Comparison of ENCODE assay signal across 32 cellular contexts in the genomic region with DNA sequence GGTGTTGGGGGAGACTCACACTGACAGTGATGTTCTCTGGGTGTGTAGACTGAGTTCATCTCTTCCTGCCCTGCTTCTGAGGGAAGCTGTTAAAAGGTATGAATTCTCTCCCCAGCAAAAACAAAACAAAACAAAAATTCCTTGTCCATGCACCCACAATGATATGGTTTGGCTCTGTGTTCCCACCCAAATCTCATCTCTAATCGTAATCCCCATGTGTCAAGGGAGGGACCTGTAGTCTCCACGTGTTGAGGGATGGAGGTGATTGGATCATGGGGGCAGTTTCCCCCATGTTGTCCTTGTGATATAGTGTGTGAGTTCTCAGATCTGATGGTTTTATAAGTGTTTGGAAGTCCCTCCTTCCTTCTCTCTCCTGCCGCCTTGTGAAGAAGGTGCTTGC.
"Had no signal": no experiment of that assay in that cellular context is flagged by ENCODE, and none has a peak within 500 bp of the region (broad histone marks: within the 10 kb centered on the region; RNA-seq: fewer than 3 reads in every experiment).

No MANE protein-coding gene starts in this region.

- H3K27me3 Mint-ChIP-seq: activated CD4-positive, alpha-beta memory T cell treated with anti-CD3 and anti-CD28 coated beads for 36 hours; activated CD4-positive, alpha-beta T cell treated with anti-CD3 and anti-CD28 coated beads for 36 hours; activated CD4-positive, alpha-beta T cell treated with anti-CD3 and anti-CD28 coated beads, Interleukin-2, amount 10 ng/mL, durations not matched to agents 24 days and 14 days; activated CD8-positive, alpha-beta memory T cell treated with anti-CD3 and anti-CD28 coated beads, Interleukin-2, amount 10 ng/mL, durations not matched to agents 7 days and 5 days; activated naive CD4-positive, alpha-beta T cell treated with anti-CD3 and anti-CD28 coated beads, Interleukin-2, amount 10 ng/mL, durations not matched to agents 7 days and 5 days; activated naive CD8-positive, alpha-beta T cell treated with anti-CD3 and anti-CD28 coated beads, Interleukin-2, amount 10 ng/mL, durations not matched to agents 7 days and 5 days; central memory CD8-positive, alpha-beta T cell; effector memory CD8-positive, alpha-beta T cell had no signal

- H3K27ac ChIP-seq: ascending aorta, breast epithelium, cardiac muscle cell, epithelial cell of prostate, esophagus squamous epithelium, gastroesophageal sphincter had no signal

- H3K4me3 ChIP-seq: ascending aorta, breast epithelium, cardiac muscle cell, esophagus squamous epithelium, gastroesophageal sphincter had no signal

- H3K36me3 Mint-ChIP-seq: activated CD4-positive, alpha-beta memory T cell treated with anti-CD3 and anti-CD28 coated beads for 36 hours; activated naive CD8-positive, alpha-beta T cell treated with anti-CD3 and anti-CD28 coated beads, Interleukin-2, amount 10 ng/mL, durations not matched to agents 7 days and 5 days had no signal

- H3K4me3 Mint-ChIP-seq: activated CD4-positive, alpha-beta memory T cell treated with anti-CD3 and anti-CD28 coated beads for 36 hours; activated CD4-positive, alpha-beta T cell treated with anti-CD3 and anti-CD28 coated beads for 36 hours; activated CD4-positive, alpha-beta T cell treated with anti-CD3 and anti-CD28 coated beads, Interleukin-2, amount 10 ng/mL, durations not matched to agents 24 days and 14 days; activated CD8-positive, alpha-beta memory T cell treated with anti-CD3 and anti-CD28 coated beads, Interleukin-2, amount 10 ng/mL, durations not matched to agents 7 days and 5 days; activated CD8-positive, alpha-beta T cell treated with anti-CD3 and anti-CD28 coated beads, Interleukin-2, amount 10 ng/mL, durations not matched to agents 7 days and 5 days; activated naive CD4-positive, alpha-beta T cell treated with anti-CD3 and anti-CD28 coated beads, Interleukin-2, amount 10 ng/mL, durations not matched to agents 7 days and 5 days; activated naive CD8-positive, alpha-beta T cell treated with anti-CD3 and anti-CD28 coated beads, Interleukin-2, amount 10 ng/mL, durations not matched to agents 7 days and 5 days; activated T-helper 1 cell treated with anti-CD3 and anti-CD28 coated beads, Interleukin-12 subunit alpha, Interleukin-12 subunit beta, Interleukin-2, Interleukin-4 antibody, amounts not matched to agents 30 ng/mL and 10 ng/mL and 1 ng/mL, durations not matched to agents 14 hours and 24 hours and 36 hours; brain; central memory CD8-positive, alpha-beta T cell; effector memory CD8-positive, alpha-beta T cell had no signal

- ATAC-seq: activated CD4-positive, alpha-beta T cell treated with anti-CD3 and anti-CD28 coated beads for 36 hours; activated CD8-positive, alpha-beta memory T cell treated with anti-CD3 and anti-CD28 coated beads, Interleukin-2, amount 10 ng/mL, durations not matched to agents 7 days and 5 days; activated CD8-positive, alpha-beta T cell treated with anti-CD3 and anti-CD28 coated beads, Interleukin-2, amount 10 ng/mL, durations not matched to agents 7 days and 5 days; activated naive CD4-positive, alpha-beta T cell treated with anti-CD3 and anti-CD28 coated beads, Interleukin-2, amount 50 U/mL, for 72 hours; effector memory CD8-positive, alpha-beta T cell; gastroesophageal sphincter had no signal

- H3K4me1 ChIP-seq: ascending aorta, breast epithelium, esophagus squamous epithelium, gastroesophageal sphincter had no signal

- H3K4me1 Mint-ChIP-seq: activated CD4-positive, alpha-beta T cell treated with anti-CD3 and anti-CD28 coated beads for 36 hours; activated CD4-positive, alpha-beta T cell treated with anti-CD3 and anti-CD28 coated beads, Interleukin-2, amount 10 ng/mL, durations not matched to agents 24 days and 14 days; activated CD8-positive, alpha-beta memory T cell treated with anti-CD3 and anti-CD28 coated beads, Interleukin-2, amount 10 ng/mL, durations not matched to agents 7 days and 5 days; activated naive CD4-positive, alpha-beta T cell treated with anti-CD3 and anti-CD28 coated beads, Interleukin-2, amount 10 ng/mL, durations not matched to agents 7 days and 5 days; activated naive CD8-positive, alpha-beta T cell treated with anti-CD3 and anti-CD28 coated beads, Interleukin-2, amount 10 ng/mL, durations not matched to agents 7 days and 5 days; brain; central memory CD8-positive, alpha-beta T cell had no signal

- H3K27ac Mint-ChIP-seq: activated CD4-positive, alpha-beta memory T cell treated with anti-CD3 and anti-CD28 coated beads for 36 hours; activated CD4-positive, alpha-beta T cell treated with anti-CD3 and anti-CD28 coated beads for 36 hours; activated CD4-positive, alpha-beta T cell treated with anti-CD3 and anti-CD28 coated beads, Interleukin-2, amount 10 ng/mL, durations not matched to agents 24 days and 14 days; activated CD8-positive, alpha-beta memory T cell treated with anti-CD3 and anti-CD28 coated beads, Interleukin-2, amount 10 ng/mL, durations not matched to agents 7 days and 5 days; activated CD8-positive, alpha-beta T cell treated with anti-CD3 and anti-CD28 coated beads, Interleukin-2, amount 10 ng/mL, durations not matched to agents 7 days and 5 days; activated naive CD4-positive, alpha-beta T cell treated with anti-CD3 and anti-CD28 coated beads, Interleukin-2, amount 10 ng/mL, durations not matched to agents 7 days and 5 days; activated naive CD4-positive, alpha-beta T cell treated with anti-CD3 and anti-CD28 coated beads, Interleukin-2, amount 50 U/mL, for 72 hours; activated naive CD8-positive, alpha-beta T cell treated with anti-CD3 and anti-CD28 coated beads, Interleukin-2, amount 10 ng/mL, durations not matched to agents 7 days and 5 days; activated T-helper 1 cell treated with anti-CD3 and anti-CD28 coated beads, Interleukin-12 subunit alpha, Interleukin-12 subunit beta, Interleukin-2, Interleukin-4 antibody, amounts not matched to agents 30 ng/mL and 10 ng/mL and 1 ng/mL, durations not matched to agents 14 hours and 24 hours and 36 hours; activated T-helper 2 cell treated with anti-CD3 and anti-CD28 coated beads, Interferon-gamma antibody, Interleukin-2, Interleukin-4, amounts not matched to agents 10 μg/mL and 5 μg/mL and 100 μg/mL, durations not matched to agents 14 hours and 24 hours and 36 hours; brain; effector memory CD8-positive, alpha-beta T cell had no signal

- H3K27me3 ChIP-seq: ascending aorta, breast epithelium, cardiac muscle cell, esophagus squamous epithelium, gastroesophageal sphincter had no signal

- FAIRE-seq: endometrium, endothelial cell of umbilical vein had no signal

- DNase-seq: activated CD4-positive, alpha-beta memory T cell treated with anti-CD3 and anti-CD28 coated beads for 36 hours; activated CD4-positive, alpha-beta T cell treated with anti-CD3 and anti-CD28 coated beads for 36 hours; activated CD4-positive, alpha-beta T cell treated with anti-CD3 and anti-CD28 coated beads, Interleukin-2, amount 10 ng/mL, durations not matched to agents 24 days and 14 days; activated CD4-positive, CD25-positive, alpha-beta regulatory T cell; activated CD4-positive, CD25-positive, alpha-beta regulatory T cell treated with anti-CD3 and anti-CD28 coated beads, Interleukin-2, amount 50 U/mL, for 72 hours; activated CD8-positive, alpha-beta memory T cell treated with anti-CD3 and anti-CD28 coated beads, Interleukin-2, amount 10 ng/mL, durations not matched to agents 7 days and 5 days; activated CD8-positive, alpha-beta memory T cell treated with anti-CD3 and anti-CD28 coated beads, Interleukin-2, amount 50 U/mL, for 4 hours; activated CD8-positive, alpha-beta T cell treated with anti-CD3 and anti-CD28 coated beads, Interleukin-2, amount 10 ng/mL, durations not matched to agents 7 days and 5 days; activated effector memory CD4-positive, alpha-beta T cell treated with anti-CD3 and anti-CD28 coated beads, Interleukin-2, amount 50 U/mL, for 16 hours; activated naive CD4-positive, alpha-beta T cell treated with anti-CD3 and anti-CD28 coated beads, Interleukin-2, amount 10 ng/mL, durations not matched to agents 7 days and 5 days; activated naive CD8-positive, alpha-beta T cell treated with anti-CD3 and anti-CD28 coated beads, Interleukin-2, amount 10 ng/mL, durations not matched to agents 7 days and 5 days; activated T-cell treated with anti-CD3 and anti-CD28 coated beads, Interleukin-2, amount 50 U/mL, for 1 hour; activated T-cell treated with anti-CD3 and anti-CD28 coated beads, Interleukin-2, amount 50 U/mL, for 48 hours; cortex of kidney; dermis blood vessel endothelial cell; effector CD4-positive, alpha-beta T cell; effector memory CD8-positive, alpha-beta T cell; esophagus squamous epithelium; foreskin melanocyte; T-helper 2 cell had no signal

- H3K36me3 ChIP-seq: ascending aorta, breast epithelium, cardiac muscle cell, esophagus squamous epithelium, gastroesophageal sphincter had no signal
